Comparison of ENCODE assay signal across 32 cellular contexts in genomic region chr2:68564426-68564825, GRCh38.
"Had no signal": no experiment of that assay in that cellular context is flagged by ENCODE, and none has a peak within 500 bp of the region (broad histone marks: within the 10 kb centered on the region; RNA-seq: fewer than 3 reads in every experiment).

No MANE protein-coding gene starts in this region.

- H3K4me1 ChIP-seq: ascending aorta, breast epithelium, colonic mucosa, heart left ventricle had no signal

- H3K27ac ChIP-seq: ascending aorta, breast epithelium, cardiac muscle cell, colonic mucosa, epithelial cell of prostate, heart left ventricle had no signal

- DNase-seq: activated CD4-positive, alpha-beta memory T cell treated with anti-CD3 and anti-CD28 coated beads for 36 hours; activated CD4-positive, alpha-beta T cell treated with anti-CD3 and anti-CD28 coated beads for 36 hours; activated CD4-positive, alpha-beta T cell treated with anti-CD3 and anti-CD28 coated beads, Interleukin-2, amount 10 ng/mL, durations not matched to agents 24 days and 14 days; activated CD4-positive, CD25-positive, alpha-beta regulatory T cell; activated CD4-positive, CD25-positive, alpha-beta regulatory T cell treated with anti-CD3 and anti-CD28 coated beads, Interleukin-2, amount 50 U/mL, for 72 hours; activated CD8-positive, alpha-beta memory T cell treated with anti-CD3 and anti-CD28 coated beads, Interleukin-2, amount 10 ng/mL, durations not matched to agents 7 days and 5 days; activated CD8-positive, alpha-beta memory T cell treated with anti-CD3 and anti-CD28 coated beads, Interleukin-2, amount 50 U/mL, for 4 hours; activated CD8-positive, alpha-beta T cell treated with anti-CD3 and anti-CD28 coated beads, Interleukin-2, amount 10 ng/mL, durations not matched to agents 7 days and 5 days; activated effector memory CD4-positive, alpha-beta T cell treated with anti-CD3 and anti-CD28 coated beads, Interleukin-2, amount 50 U/mL, for 16 hours; activated naive CD4-positive, alpha-beta T cell treated with anti-CD3 and anti-CD28 coated beads, Interleukin-2, amount 10 ng/mL, durations not matched to agents 7 days and 5 days; activated naive CD8-positive, alpha-beta T cell treated with anti-CD3 and anti-CD28 coated beads, Interleukin-2, amount 10 ng/mL, durations not matched to agents 7 days and 5 days; activated T-cell treated with anti-CD3 and anti-CD28 coated beads, Interleukin-2, amount 50 U/mL, for 1 hour; activated T-cell treated with anti-CD3 and anti-CD28 coated beads, Interleukin-2, amount 50 U/mL, for 48 hours; central memory CD4-positive, alpha-beta T cell; cerebellar nuclear complex; colonic mucosa; effector CD8-positive, alpha-beta T cell; foreskin fibroblast; glutamatergic neuron; heart left ventricle; T-helper 1 cell; T-helper 17 cell; T1000 had no signal

- H3K36me3 ChIP-seq: ascending aorta, breast epithelium, cardiac muscle cell, colonic mucosa, heart left ventricle had no signal

- H3K4me3 ChIP-seq: ascending aorta, breast epithelium, cardiac muscle cell, colonic mucosa, heart left ventricle had no signal

- FAIRE-seq: endometrium, endothelial cell of umbilical vein, frontal cortex had no signal

- H3K27me3 ChIP-seq: ascending aorta, breast epithelium, cardiac muscle cell, colonic mucosa, heart left ventricle had no signal

- ATAC-seq: activated CD4-positive, alpha-beta T cell treated with anti-CD3 and anti-CD28 coated beads for 36 hours; activated CD8-positive, alpha-beta memory T cell treated with anti-CD3 and anti-CD28 coated beads, Interleukin-2, amount 10 ng/mL, durations not matched to agents 7 days and 5 days; activated CD8-positive, alpha-beta T cell treated with anti-CD3 and anti-CD28 coated beads, Interleukin-2, amount 10 ng/mL, durations not matched to agents 7 days and 5 days; activated naive CD4-positive, alpha-beta T cell treated with anti-CD3 and anti-CD28 coated beads, Interleukin-2, amount 50 U/mL, for 72 hours; esophagus mucosa; heart left ventricle; T-helper 17 cell had no signal

- H3K9me3 ChIP-seq: ascending aorta, breast epithelium, colonic mucosa, heart left ventricle had no signal
